ENCODE assay signal across 32 cellular contexts in the genomic region with DNA sequence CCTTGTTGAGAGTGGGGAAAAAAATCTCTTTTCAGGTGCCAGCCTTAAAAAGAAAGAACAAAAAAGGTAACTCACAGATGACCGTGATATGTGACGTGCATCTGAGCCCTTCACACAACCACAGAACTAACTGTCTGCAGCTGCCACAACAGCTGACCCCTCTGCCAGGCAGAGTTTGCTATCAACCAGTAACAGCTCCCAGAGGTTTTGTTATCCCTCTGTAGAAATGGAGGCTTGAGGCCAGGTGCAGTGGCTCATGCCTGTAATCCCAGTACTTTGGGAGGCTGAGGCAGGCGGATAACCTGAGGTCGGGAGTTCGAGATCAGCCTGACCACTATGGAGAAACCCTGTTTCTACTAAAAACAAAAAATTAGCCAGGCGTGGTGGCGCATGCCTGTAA. TPM values are rescaled to one million over a fixed set of nuclear protein-coding genes. Genes with fewer than 3 reads are reported as not detected.
"Had no signal": no experiment of that assay in that cellular context is flagged by ENCODE, and none has a peak within 500 bp of the region (broad histone marks: within the 10 kb centered on the region; RNA-seq: fewer than 3 reads in every experiment).

No MANE protein-coding gene starts in this region.

- H3K9me3 ChIP-seq: colonic mucosa, gastrocnemius medialis, psoas muscle, sigmoid colon, thyroid gland had no signal

- H3K27ac ChIP-seq: colonic mucosa, epithelial cell of prostate, gastrocnemius medialis, neural progenitor cell, parathyroid adenoma, psoas muscle, sigmoid colon, skin epidermis, stomach, thyroid gland had no signal

- DNase-seq: colonic mucosa; effector CD8-positive, alpha-beta T cell; foreskin fibroblast; gastrocnemius medialis; kidney; naive B cell; psoas muscle; right cardiac atrium; sigmoid colon; stimulated activated CD4-positive, alpha-beta T cell treated with anti-CD3 and anti-CD28 coated beads, Interleukin-15, amount 100 ng/mL, for 24 hours; stimulated activated CD4-positive, alpha-beta T cell treated with anti-CD3 and anti-CD28 coated beads, Interleukin-2, amount 100 ng/mL, for 48 hours; stimulated activated naive CD4-positive, alpha-beta T cell treated with Interleukin-2 at 50 U/mL for 16 hours; stomach; thyroid gland; trophoblast cell had no signal

- H3K4me1 ChIP-seq: colonic mucosa, neural progenitor cell had no signal

- H3K4me3 ChIP-seq: colonic mucosa, gastrocnemius medialis, lung, neural progenitor cell, psoas muscle, sigmoid colon, skin epidermis, stomach, thyroid gland had no signal

- FAIRE-seq: kidney, urothelium cell line had no signal

- H3K36me3 ChIP-seq: colonic mucosa, gastrocnemius medialis, neural progenitor cell, sigmoid colon, stomach, thyroid gland had no signal

RNA-seq across cellular contexts. Expression of gene SLC52A3, which starts 42.8 kb away (rescaled TPM):
- total RNA-seq: chondrocyte; glomerular endothelial cell; mononuclear cell; natural killer cell treated with Interleukin-12 subunit alpha and Interleukin-12 subunit beta and Interleukin-15 and Interleukin-18, amount 100 ng/mL, for 72 hours; osteoblast had no signal

RNA-seq across cellular contexts. Expression of gene SCRT2, which starts 49.9 kb away (rescaled TPM):
- total RNA-seq: chondrocyte; colonic mucosa; endodermal cell; esophagus mucosa; gastrocnemius medialis; glomerular endothelial cell; kidney; left lobe of liver; liver; lung; mononuclear cell; natural killer cell treated with Interleukin-12 subunit alpha and Interleukin-12 subunit beta and Interleukin-15 and Interleukin-18, amount 100 ng/mL, for 72 hours; osteoblast; psoas muscle; renal cortical epithelial cell; right cardiac atrium; sigmoid colon; stomach; subcutaneous adipose tissue; thyroid gland had no signal
- polyA plus RNA-seq: liver, lung, psoas muscle, right cardiac atrium, sigmoid colon, stomach had no signal
